ENCODE assay signal across 2 cellular contexts in the genomic region with DNA sequence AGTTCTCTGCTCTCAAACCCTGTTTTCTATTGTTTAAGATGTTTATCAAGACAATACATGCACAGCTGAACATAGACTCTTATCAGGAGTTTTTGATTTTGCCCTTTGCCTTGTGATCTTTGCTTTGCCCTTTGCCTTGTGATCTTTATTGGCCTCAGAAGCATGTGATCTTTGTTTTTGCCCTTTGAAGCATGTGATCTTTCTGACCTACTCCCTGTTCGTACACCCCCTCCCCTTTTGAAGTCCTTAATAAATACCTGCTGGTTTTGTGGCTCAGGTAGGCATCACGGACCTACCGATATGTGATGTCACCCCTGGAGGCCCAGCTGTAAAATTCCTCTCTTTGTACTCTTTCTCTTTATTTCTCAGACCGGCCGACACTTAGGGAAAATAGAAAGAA. TPM values are rescaled to one million over a fixed set of nuclear protein-coding genes. Genes with fewer than 3 reads are reported as not detected.
"Had no signal": no experiment of that assay in that cellular context is flagged by ENCODE, and none has a peak within 500 bp of the region (broad histone marks: within the 10 kb centered on the region; RNA-seq: fewer than 3 reads in every experiment).

No MANE protein-coding gene starts in this region.

RNA-seq across cellular contexts. Expression of a gene that starts 23.8 kb away (rescaled TPM):
- total RNA-seq: G401 had no signal

RNA-seq across cellular contexts. Expression of a gene that starts 44.3 kb away (rescaled TPM):
- total RNA-seq: G401 had no signal
- polyA plus RNA-seq: GM12878 had no signal
